11 cellular contexts compared by ENCODE assay signal in the genomic region with DNA sequence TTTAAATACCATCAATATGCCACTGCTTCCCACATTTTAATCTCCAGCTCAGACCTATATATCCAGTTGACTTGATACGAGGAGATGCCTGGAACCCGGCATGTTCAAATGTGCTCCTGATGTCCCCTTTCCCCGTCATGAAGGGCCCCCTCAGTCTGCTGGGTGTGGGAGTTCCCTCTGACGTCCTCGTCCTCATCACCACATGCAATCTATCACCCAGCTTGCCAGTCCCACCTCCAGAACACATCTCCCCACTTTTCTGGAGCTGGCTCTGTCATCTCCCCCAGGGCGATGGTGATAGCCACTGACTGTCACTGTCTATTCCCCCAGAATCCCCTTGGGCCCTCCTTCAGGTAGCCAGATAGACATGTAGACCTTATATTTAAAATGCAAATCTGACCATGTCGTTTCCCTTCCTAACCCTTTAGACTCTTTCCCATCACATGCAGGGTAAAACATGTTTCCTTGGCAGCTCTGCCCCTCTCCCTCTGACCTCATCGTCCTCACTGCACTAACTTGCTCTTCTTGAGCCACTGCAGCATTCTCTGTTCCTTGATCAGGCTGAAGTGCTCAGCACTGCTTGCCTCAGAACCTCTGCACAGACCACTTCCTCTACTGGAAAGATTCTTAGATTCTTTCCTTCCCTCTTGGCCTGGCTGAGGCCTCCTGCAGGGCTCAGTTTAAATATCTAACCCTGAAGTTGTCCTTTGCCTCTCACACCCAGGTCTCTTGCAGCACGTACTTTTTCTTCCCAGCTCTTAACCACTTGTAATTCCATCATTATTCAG. TPM values are rescaled to one million over a fixed set of nuclear protein-coding genes. Genes with fewer than 3 reads are reported as not detected.
DNase-seq lines count a peak whose midpoint lies in the region; ATAC-seq and TF ChIP-seq lines count a peak whose summit lies in the region.
"Had no signal": no experiment of that assay in that cellular context is flagged by ENCODE, and none has a peak within 500 bp of the region (broad histone marks: within the 10 kb centered on the region; RNA-seq: fewer than 3 reads in every experiment).

No MANE protein-coding gene starts in this region.

- intact Hi-C loops in activated CD8-positive, alpha-beta T cell treated with anti-CD3 and anti-CD28 coated beads for 36 hours (cut with micrococcal nuclease), result loop anchor here (10.0 kb wide), 1 partner anchor 154 kb away; no protein-coding TSS in a partner anchor
- intact Hi-C loops in dorsolateral prefrontal cortex (cut with DNase I), result loop anchor here (5.0 to 10.0 kb wide), 4 partner anchors 54 to 694 kb away; a partner anchor contains a TSS

- H3K4me2 ChIP-seq in DOHH2 (ENCODE audit: low read length) (peak overlapping the region; percentile 51), Karpas-422 (ENCODE audit: low read depth, low read length, poor library complexity, severe bottlenecking) (peak overlapping the region; percentile 52)

- peaks cover 18% of the 10 kb centered on the region for H3K4me1 Mint-ChIP-seq in activated CD8-positive, alpha-beta T cell treated with anti-CD3 and anti-CD28 coated beads for 36 hours (ENCODE audit: low read depth)
- H3K4me1 Mint-ChIP-seq in naive thymus-derived CD8-positive, alpha-beta T cell, result peaks cover 25 to 62% (median 27%) of the 10 kb centered on the region in 4 donors

- peaks cover 3% of the 10 kb centered on the region for H3F3A ChIP-seq in DOHH2 (ENCODE audit: control insufficient read depth, insufficient read depth)

- ATAC-seq in activated CD8-positive, alpha-beta T cell treated with anti-CD3 and anti-CD28 coated beads for 36 hours, result peak; percentile 78
- peak; percentile 83 for ATAC-seq in naive thymus-derived CD8-positive, alpha-beta T cell
- ATAC-seq in GM18907 (IDR thresholded peaks at IDR 0.05; ENCODE audit: unreplicated experiment), result no peak
- ATAC-seq: right cardiac atrium had no signal

- peak; percentile 70 for DNase-seq in Karpas-422
- DNase-seq in activated CD8-positive, alpha-beta T cell treated with anti-CD3 and anti-CD28 coated beads for 36 hours, result peak; percentile 38
- DNase-seq in naive thymus-derived CD8-positive, alpha-beta T cell, result peak in 2 of 10 donors; percentile 16 to 31
- no peak for DNase-seq in DMS 273 (lab: John Stamatoyannopoulos, UW; ENCODE audit: unreplicated experiment)
- no peak for DNase-seq in dorsolateral prefrontal cortex
- DNase-seq in NCI-H1930 (lab: John Stamatoyannopoulos, UW), result no peak
- DNase-seq: head of caudate nucleus, mesendoderm, right cardiac atrium had no signal

- POLR2A ChIA-PET in activated CD8-positive, alpha-beta T cell treated with anti-CD3 and anti-CD28 coated beads for 36 hours (lab: Charles Lee), result interaction anchor here (0.7 to 2.5 kb wide), 6 partner anchors 10 to 837 kb away, joined by 3 to 11 read pairs (median 4); a partner anchor contains a TSS
- POLR2A ChIA-PET in naive thymus-derived CD8-positive, alpha-beta T cell (lab: Charles Lee), result interaction anchor here (1.2 to 2.7 kb wide), 2 partner anchors 8 to 39 kb away, joined by 6 to 11 read pairs; no protein-coding TSS in a partner anchor

- H3K4me3 Mint-ChIP-seq in activated CD8-positive, alpha-beta T cell treated with anti-CD3 and anti-CD28 coated beads for 36 hours, result no peak overlapping the region
- peak overlapping the region in 9 of 10 donors; percentile 2 to 83 (median 65) for H3K4me3 Mint-ChIP-seq in naive thymus-derived CD8-positive, alpha-beta T cell

- peak overlapping the region; percentile 18; the same call in 1 of the 2 replicates for H3K9ac ChIP-seq in Karpas-422 (ENCODE audit: low read length)

- CTCF ChIA-PET in activated CD8-positive, alpha-beta T cell treated with anti-CD3 and anti-CD28 coated beads for 36 hours (lab: Charles Lee), result interaction anchor here (1.2 to 6.9 kb wide), 8 partner anchors 7 to 376 kb away, joined by 3 to 59 read pairs (median 18); no protein-coding TSS in a partner anchor

- H3K9me2 ChIP-seq in DOHH2 (replicated peaks; ENCODE audit: control insufficient read depth, low read length) (no peaks in the 10 kb centered on the region), Karpas-422 (replicated peaks; ENCODE audit: insufficient read depth, low read length) (no peaks in the 10 kb centered on the region)

- no peaks in the 10 kb centered on the region for H3K36me3 ChIP-seq in DOHH2 (ENCODE audit: control insufficient read depth, low read length)
- H3K36me3 ChIP-seq in Karpas-422 (ENCODE audit: insufficient read depth, low read length), result no peaks in the 10 kb centered on the region

- H3K36me3 Mint-ChIP-seq in activated CD8-positive, alpha-beta T cell treated with anti-CD3 and anti-CD28 coated beads for 36 hours (ENCODE audit: low read depth), result no peaks in the 10 kb centered on the region
- H3K36me3 Mint-ChIP-seq in naive thymus-derived CD8-positive, alpha-beta T cell, result peaks cover 0 to 12% (median 4%) of the 10 kb centered on the region in 3 donors

- peak overlapping the region; percentile 82 for H3K27ac Mint-ChIP-seq in activated CD8-positive, alpha-beta T cell treated with anti-CD3 and anti-CD28 coated beads for 36 hours
- H3K27ac Mint-ChIP-seq in naive thymus-derived CD8-positive, alpha-beta T cell, result peak overlapping the region; percentile 55 to 96 (median 80)

- H3K27ac ChIP-seq in DOHH2 (ENCODE audit: low read depth, low read length) (0 out of 2 replicates have a peak overlapping the region, but pooled peaks have one; percentile 0), Karpas-422 (ENCODE audit: low read length) (peak overlapping the region; percentile 51), dorsolateral prefrontal cortex (peak overlapping the region in 28 of 59 donors; percentile 8 to 59 (median 24))

- peak overlapping the region; percentile 65; the same call in 1 of the 2 replicates for H2AFZ ChIP-seq in Karpas-422 (ENCODE audit: low read length)

- H3K79me2 ChIP-seq in DOHH2 (ENCODE audit: control insufficient read depth, low read length), result no peaks in the 10 kb centered on the region
- no peaks in the 10 kb centered on the region for H3K79me2 ChIP-seq in Karpas-422 (ENCODE audit: low read length)

- H4K20me1 ChIP-seq in DOHH2 (ENCODE audit: control insufficient read depth, insufficient read depth, low read depth, low read length) (no peaks in the 10 kb centered on the region), Karpas-422 (ENCODE audit: insufficient read depth, low read depth, low read length) (no peaks in the 10 kb centered on the region)

- no peak for TF ChIP-seq CTCF in DOHH2 (IDR thresholded peaks at IDR 0.05; ENCODE audit: low read depth, low read length, poor library complexity, severe bottlenecking)
- TF ChIP-seq CTCF in activated CD8-positive, alpha-beta T cell treated with anti-CD3 and anti-CD28 coated beads for 36 hours (IDR thresholded peaks at IDR 0.05), result no peak
- no peak for TF ChIP-seq CTCF in dorsolateral prefrontal cortex (IDR thresholded peaks at IDR 0.05 in 54 of 56, conservative IDR thresholded peaks at IDR 0.05 in 2 of 56; ENCODE audit: low read depth in 1 of 56, partially characterized antibody in 56 of 56)

- peaks cover 26% of the 10 kb centered on the region for H3K4me1 ChIP-seq in DOHH2 (ENCODE audit: control insufficient read depth, low read length)
- H3K4me1 ChIP-seq in Karpas-422 (ENCODE audit: low read length), result peaks cover 20% of the 10 kb centered on the region

- H3K4me3 ChIP-seq in DOHH2 (ENCODE audit: low read length) (peak overlapping the region; percentile 19), Karpas-422 (ENCODE audit: low read length) (peak overlapping the region; percentile 8; the same call in 1 of the 2 replicates), dorsolateral prefrontal cortex (no peak overlapping the region)

- H3K9me3 ChIP-seq in DOHH2 (ENCODE audit: control insufficient read depth, insufficient read depth, low read length) (no peaks in the 10 kb centered on the region), Karpas-422 (ENCODE audit: low read length) (no peaks in the 10 kb centered on the region)

- peaks cover 11% of the 10 kb centered on the region for H3K27me3 ChIP-seq in DOHH2 (ENCODE audit: control insufficient read depth, low read length)
- H3K27me3 ChIP-seq in Karpas-422 (ENCODE audit: low read length), result no peaks in the 10 kb centered on the region
- no peaks in the 10 kb centered on the region for H3K27me3 ChIP-seq in dorsolateral prefrontal cortex

- no peaks in the 10 kb centered on the region for H3K9me3 Mint-ChIP-seq in activated CD8-positive, alpha-beta T cell treated with anti-CD3 and anti-CD28 coated beads for 36 hours
- no peaks in the 10 kb centered on the region for H3K9me3 Mint-ChIP-seq in naive thymus-derived CD8-positive, alpha-beta T cell

- H3K27me3 Mint-ChIP-seq in activated CD8-positive, alpha-beta T cell treated with anti-CD3 and anti-CD28 coated beads for 36 hours, result no peaks in the 10 kb centered on the region
- H3K27me3 Mint-ChIP-seq in naive thymus-derived CD8-positive, alpha-beta T cell, result no peaks in the 10 kb centered on the region

RNA-seq across cellular contexts. Expression of a gene that starts 7.4 kb away (rescaled TPM):
- 0.30 and 1.8 TPM in 2 replicates for total RNA-seq in Karpas-422 (2014; rRNA removed; shearing (Covaris generic); ENCODE audit: low replicate concordance)
- total RNA-seq in activated CD8-positive, alpha-beta T cell treated with anti-CD3 and anti-CD28 coated beads for 36 hours, result 1 to 10 TPM; 2.5 TPM
- total RNA-seq in naive thymus-derived CD8-positive, alpha-beta T cell, result 10 to 100 TPM; 10.6 to 11.3 TPM
- 10 to 100 TPM in 1 of 3 donors, 1 to 10 TPM in 2; 5.9 to 11.1 (median 7.8) TPM for polyA plus RNA-seq in naive thymus-derived CD8-positive, alpha-beta T cell
- 10 to 100 TPM; 22.5 to 68.9 (median 42.9) TPM for total RNA-seq in dorsolateral prefrontal cortex

RNA-seq across cellular contexts. Expression of a gene that starts 51.6 kb away (rescaled TPM):
- 145 and 287 TPM in 2 replicates for total RNA-seq in Karpas-422 (2014; rRNA removed; shearing (Covaris generic); ENCODE audit: low replicate concordance)
- 100 to 1,000 TPM; 404 TPM for total RNA-seq in activated CD8-positive, alpha-beta T cell treated with anti-CD3 and anti-CD28 coated beads for 36 hours
- total RNA-seq in naive thymus-derived CD8-positive, alpha-beta T cell, result 10 to 100 TPM; 89.2 to 94.6 TPM
- polyA plus RNA-seq in naive thymus-derived CD8-positive, alpha-beta T cell, result 100 to 1,000 TPM; 119 to 128 (median 126) TPM
- total RNA-seq in dorsolateral prefrontal cortex, result 100 to 1,000 TPM in 6 of 120 experiments, 10 to 100 TPM in 114; 59.4 to 114 (median 81.1) TPM

Comparison
In these comparisons a context has a peak if more than half of its experiments do, and no peak if none do; other contexts are left out.
1. H3K4me3 ChIP-seq: peak in DOHH2 (single experiment) and Karpas-422 (single experiment); none in dorsolateral prefrontal cortex (0 of 59).
2. DNase-seq: peak in Karpas-422 (single experiment) and activated CD8-positive, alpha-beta T cell treated with anti-CD3 and anti-CD28 coated beads for 36 hours (single experiment); none in DMS 273 (single experiment), dorsolateral prefrontal cortex (0 of 10) and NCI-H1930 (0 of 2).